Comparison of ENCODE assay signal across 30 cellular contexts in the genomic region with DNA sequence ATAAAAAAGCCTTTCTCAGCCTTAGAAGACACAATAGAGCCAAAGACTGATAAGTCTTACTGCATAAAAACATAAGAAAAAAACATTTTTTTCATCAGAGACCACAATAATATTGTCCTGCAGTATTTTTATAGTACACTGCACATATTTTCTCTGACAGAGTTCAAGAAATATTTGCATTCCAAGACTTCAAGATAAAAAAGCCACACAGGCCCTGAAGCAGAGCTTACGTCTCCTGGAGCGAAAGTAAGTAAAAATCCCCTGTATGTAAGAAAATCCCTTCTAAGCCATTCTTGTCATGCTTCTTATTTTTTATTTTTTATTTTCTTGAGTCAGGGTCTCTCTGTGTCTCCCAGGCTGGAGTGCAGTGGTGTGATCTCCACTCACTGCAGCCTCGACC.
A peak's percentile ranks its signal among the peaks of the same experiment; 100 is the strongest.
DNase-seq lines count a peak whose midpoint lies in the region; ATAC-seq, FAIRE-seq and TF ChIP-seq lines count a peak whose summit lies in the region.
"Had no signal": no experiment of that assay in that cellular context is flagged by ENCODE, and none has a peak within 500 bp of the region (broad histone marks: within the 10 kb centered on the region; RNA-seq: fewer than 3 reads in every experiment).

No MANE protein-coding gene starts in this region.

- H3K36me3 ChIP-seq in SJSA1 (no peaks in the 10 kb centered on the region), hepatocyte (replicated peaks; ENCODE audit: insufficient read depth, low read depth) (no peaks in the 10 kb centered on the region), thoracic aorta (no peaks in the 10 kb centered on the region), BE2C (no peaks in the 10 kb centered on the region)
- H3K36me3 ChIP-seq in CD8-positive, alpha-beta T cell (ENCODE audit: insufficient read depth, low read length) = no peaks in the 10 kb centered on the region
- H3K36me3 ChIP-seq: colonic mucosa, neural progenitor cell, sigmoid colon, uterus had no signal

- no peak for FAIRE-seq in GM12891 (lab: Jason Lieb, UNC)
- FAIRE-seq: GM12892 had no signal

- H3K9me2 ChIP-seq in hepatocyte (replicated peaks; ENCODE audit: insufficient read depth) = no peaks in the 10 kb centered on the region

- H4K20me1 ChIP-seq in hepatocyte (ENCODE audit: insufficient read depth, poor library complexity, severe bottlenecking) = no peaks in the 10 kb centered on the region

- H3K9me3 Mint-ChIP-seq in CD8-positive, alpha-beta T cell = peaks cover 3% of the 10 kb centered on the region
- H3K9me3 Mint-ChIP-seq: neural progenitor cell had no signal

- peaks cover 32% of the 10 kb centered on the region for H3K4me1 ChIP-seq in SJSA1 (replicated peaks)
- peaks cover 8% of the 10 kb centered on the region for H3K4me1 ChIP-seq in hepatocyte (ENCODE audit: insufficient read depth)
- H3K4me1 ChIP-seq in thoracic aorta (ENCODE audit: control insufficient read depth in 1 of 2, low read depth in 2 of 2) = peaks cover 24 to 63% of the 10 kb centered on the region in 2 donors
- no peaks in the 10 kb centered on the region for H3K4me1 ChIP-seq in CD8-positive, alpha-beta T cell (ENCODE audit: insufficient read depth, low read length)
- H3K4me1 ChIP-seq in BE2C = peaks cover 7% of the 10 kb centered on the region
- H3K4me1 ChIP-seq: colonic mucosa, sigmoid colon, uterus had no signal

- H3K4me2 ChIP-seq in hepatocyte = peak overlapping the region; percentile 16
- H3K4me2 ChIP-seq: GM23338, neural progenitor cell had no signal

- H3K4me3 ChIP-seq in SJSA1 (no peak overlapping the region), cardiac fibroblast (replicated peaks in 1 of 2; ENCODE audit: low read depth in 2 of 2, low read length in 2 of 2) (no peak overlapping the region), hepatocyte (no peak overlapping the region), thoracic aorta (peak overlapping the region; percentile 40), BE2C (ENCODE audit: low read depth, low read length) (no peak overlapping the region)
- no peak overlapping the region for H3K4me3 ChIP-seq in CD8-positive, alpha-beta T cell (ENCODE audit: low read depth, low read length)
- H3K4me3 ChIP-seq: colonic mucosa, GM23338, neural progenitor cell, sigmoid colon, uterus had no signal

- intact Hi-C loops in CD8-positive, alpha-beta T cell (cut with DNase I, micrococcal nuclease) = no loop called here

- CTCF ChIA-PET in CD8-positive, alpha-beta T cell (lab: Charles Lee) = no interaction called here

- TF ChIP-seq CTCF in cardiac fibroblast (IDR thresholded peaks at IDR 0.05; ENCODE audit: low read depth, low read length) (no peak), hepatocyte (IDR thresholded peaks at IDR 0.05; ENCODE audit: poor library complexity) (no peak), thoracic aorta (IDR thresholded peaks at IDR 0.05) (no peak), BE2C (IDR thresholded peaks at IDR 0.05; ENCODE audit: low read depth, low read length) (no peak)
- no peak for TF ChIP-seq CTCF in CD8-positive, alpha-beta T cell (IDR thresholded peaks at IDR 0.05)

- no peak overlapping the region for H2AFZ ChIP-seq in hepatocyte
- H2AFZ ChIP-seq: GM23338, neural progenitor cell had no signal

- peaks cover under 1% of the 10 kb centered on the region; the same call in 1 of the 2 replicates for H3K9me3 ChIP-seq in SJSA1 (replicated peaks)
- no peaks in the 10 kb centered on the region for H3K9me3 ChIP-seq in hepatocyte (ENCODE audit: low read depth)
- no peaks in the 10 kb centered on the region for H3K9me3 ChIP-seq in thoracic aorta
- H3K9me3 ChIP-seq in CD8-positive, alpha-beta T cell (ENCODE audit: low read length) = no peaks in the 10 kb centered on the region
- H3K9me3 ChIP-seq in BE2C = no peaks in the 10 kb centered on the region
- H3K9me3 ChIP-seq: colonic mucosa, sigmoid colon, uterus had no signal

- H3K27me3 Mint-ChIP-seq in CD8-positive, alpha-beta T cell (ENCODE audit: low read depth) = no peaks in the 10 kb centered on the region
- H3K27me3 Mint-ChIP-seq: activated CD4-positive, alpha-beta memory T cell treated with anti-CD3 and anti-CD28 coated beads, Interleukin-2, amount 10 ng/mL, durations not matched to agents 7 days and 5 days; activated naive CD8-positive, alpha-beta T cell; CD4-positive, CD25-positive, alpha-beta regulatory T cell; progenitor cell of endocrine pancreas; T-helper 17 cell had no signal

- no peak for TF ChIP-seq POLR2A in GM12891 (IDR thresholded peaks at IDR 0.05; ENCODE audit: low read depth, low read length)

- DNase-seq in SJSA1 (ENCODE audit: low read depth in 1 of 2, low spot score in 2 of 2) (peak in 1 of 2 experiments; percentile 61), cardiac fibroblast (ENCODE audit: low read depth in 2 of 2) (peak; percentile 14 to 79), hepatocyte (ENCODE audit: low spot score) (peak; percentile 15), thoracic aorta (ENCODE audit: low spot score) (no peak), BE2C (no peak), GM12891 (ENCODE audit: insufficient read length, low spot score) (no peak)
- DNase-seq in CD8-positive, alpha-beta T cell = no peak
- DNase-seq: activated CD4-positive, alpha-beta memory T cell treated with anti-CD3 and anti-CD28 coated beads, Interleukin-2, amount 10 ng/mL, durations not matched to agents 7 days and 5 days; activated CD4-positive, CD25-positive, alpha-beta regulatory T cell treated with anti-CD3 and anti-CD28 coated beads, Interleukin-2, amount 50 U/mL, for 72 hours; activated effector memory CD4-positive, alpha-beta T cell treated with Interleukin-2 at 50 U/mL for 16 hours; activated T-cell treated with anti-CD3 and anti-CD28 coated beads for 4 hours; CD4-positive, CD25-positive, alpha-beta regulatory T cell; colonic mucosa; KG1; mammary epithelial cell; NCI-H1417 treated with DMSO at 0.1 percent for 48 hours; NCI-H2081 treated with DMSO at 0.1 percent for 48 hours; NCI-H345; NCI-H748 treated with DMSO at 0.1 percent for 48 hours; sigmoid colon; stimulated activated naive CD4-positive, alpha-beta T cell treated with Interleukin-2 at 50 U/mL for 16 hours; T-helper 17 cell; uterus had no signal

- no peak overlapping the region for H3K4me3 Mint-ChIP-seq in CD8-positive, alpha-beta T cell
- H3K4me3 Mint-ChIP-seq: activated CD4-positive, alpha-beta memory T cell treated with anti-CD3 and anti-CD28 coated beads, Interleukin-2, amount 10 ng/mL, durations not matched to agents 7 days and 5 days; activated naive CD8-positive, alpha-beta T cell; CD4-positive, CD25-positive, alpha-beta regulatory T cell; GM23338; neural progenitor cell; T-helper 17 cell had no signal

- no peaks in the 10 kb centered on the region for H3K36me3 Mint-ChIP-seq in CD8-positive, alpha-beta T cell
- H3K36me3 Mint-ChIP-seq: activated naive CD8-positive, alpha-beta T cell; CD4-positive, CD25-positive, alpha-beta regulatory T cell; neural progenitor cell had no signal

- POLR2A ChIA-PET in CD8-positive, alpha-beta T cell (lab: Charles Lee) = no interaction called here

- no peaks in the 10 kb centered on the region for H3K4me1 Mint-ChIP-seq in CD8-positive, alpha-beta T cell (ENCODE audit: low read depth)
- H3K4me1 Mint-ChIP-seq: activated CD4-positive, alpha-beta memory T cell treated with anti-CD3 and anti-CD28 coated beads, Interleukin-2, amount 10 ng/mL, durations not matched to agents 7 days and 5 days; CD4-positive, CD25-positive, alpha-beta regulatory T cell; T-helper 17 cell had no signal

- H3K79me2 ChIP-seq in hepatocyte = no peaks in the 10 kb centered on the region

- WGBS in hepatocyte (ENCODE audit: low lambda C conversion rate, missing lambda C conversion rate) = 59% methylated on average over 3 of the region's 3 CpGs

- H3K27me3 ChIP-seq in SJSA1 (replicated peaks) = no peaks in the 10 kb centered on the region
- H3K27me3 ChIP-seq in hepatocyte = no peaks in the 10 kb centered on the region
- H3K27me3 ChIP-seq in thoracic aorta (replicated peaks; ENCODE audit: insufficient read depth) = no peaks in the 10 kb centered on the region
- H3K27me3 ChIP-seq in CD8-positive, alpha-beta T cell (ENCODE audit: insufficient read depth, low read length) = no peaks in the 10 kb centered on the region
- H3K27me3 ChIP-seq in BE2C = no peaks in the 10 kb centered on the region
- H3K27me3 ChIP-seq: colonic mucosa, neural progenitor cell, sigmoid colon, uterus had no signal

- no peak for ATAC-seq in thoracic aorta (ENCODE audit: insufficient number of reproducible peaks, low FRiP score, low read depth)
- no peak for ATAC-seq in CD8-positive, alpha-beta T cell
- ATAC-seq in HG03280 (IDR thresholded peaks at IDR 0.05; ENCODE audit: unreplicated experiment) = no peak
- ATAC-seq: GM23338, T-helper 17 cell had no signal

- no peak overlapping the region for H3K27ac Mint-ChIP-seq in CD8-positive, alpha-beta T cell
- H3K27ac Mint-ChIP-seq: activated CD4-positive, alpha-beta memory T cell treated with anti-CD3 and anti-CD28 coated beads, Interleukin-2, amount 10 ng/mL, durations not matched to agents 7 days and 5 days; activated naive CD8-positive, alpha-beta T cell; CD4-positive, CD25-positive, alpha-beta regulatory T cell; GM23338; neural progenitor cell; progenitor cell of endocrine pancreas; T-helper 17 cell had no signal

- peak overlapping the region; percentile 40 for H3K27ac ChIP-seq in SJSA1
- H3K27ac ChIP-seq in hepatocyte = peak overlapping the region; percentile 31
- peak overlapping the region; percentile 19 to 63 for H3K27ac ChIP-seq in thoracic aorta
- H3K27ac ChIP-seq in CD8-positive, alpha-beta T cell (ENCODE audit: low read depth, low read length) = no peak overlapping the region
- H3K27ac ChIP-seq: colonic mucosa, neural progenitor cell, RWPE1, sigmoid colon, uterus had no signal

TF ChIP-seq in GM12891, 5 proteins besides CTCF, POLR2A, EP300 and RAD21:
- TF ChIP-seq POLR2AphosphoS5 (IDR thresholded peaks at IDR 0.05; ENCODE audit: low read depth, low read length) = no peak
- no peak for TF ChIP-seq SPI1 (IDR thresholded peaks at IDR 0.05; ENCODE audit: low read depth, low read length)
- TF ChIP-seq POU2F2 (IDR thresholded peaks at IDR 0.05; ENCODE audit: low read depth, low read length) = no peak
- no peak for TF ChIP-seq TAF1 (IDR thresholded peaks at IDR 0.05; ENCODE audit: low read depth, low read length)
- TF ChIP-seq PAX5 (IDR thresholded peaks at IDR 0.05; ENCODE audit: insufficient read depth, low read length, severe bottlenecking) = no peak

Comparison
In these comparisons a context has a peak if more than half of its experiments do, and no peak if none do; other contexts are left out.
1. DNase-seq: peak in cardiac fibroblast (2 of 2) and hepatocyte (single experiment); none in thoracic aorta (single experiment), CD8-positive, alpha-beta T cell (0 of 7), BE2C (single experiment) and GM12891 (single experiment).